ENCODE assay signal across 7 cellular contexts in genomic region chr20:38748097-38748862, GRCh38. TPM values are rescaled to one million over a fixed set of nuclear protein-coding genes. Genes with fewer than 3 reads are reported as not detected.
DNase-seq lines count a peak whose midpoint lies in the region; ATAC-seq and TF ChIP-seq lines count a peak whose summit lies in the region.

ACTR5 (plus strand) TSS chr20:38748460; CDS start chr20:38748479, 19 bp downstream.

- peaks cover 6% of the 10 kb centered on the region for H3K4me1 ChIP-seq in hepatocyte (ENCODE audit: insufficient read depth)

- peaks cover 4% of the 10 kb centered on the region for H3K27me3 ChIP-seq in hepatocyte

- under 1% methylated on average over 61 of the region's 84 CpGs for WGBS in hepatocyte (ENCODE audit: low lambda C conversion rate, missing lambda C conversion rate)

- H2AFZ ChIP-seq in hepatocyte, result peak within 1 kb of the TSS; percentile 74

- no peaks in the 10 kb centered on the region for H3K9me3 ChIP-seq in hepatocyte (ENCODE audit: low read depth)

- TF ChIP-seq CTCF in hepatocyte (IDR thresholded peaks at IDR 0.05; ENCODE audit: poor library complexity), result no peak

- H3K9me2 ChIP-seq in hepatocyte (replicated peaks; ENCODE audit: insufficient read depth), result no peaks in the 10 kb centered on the region

- H3K79me2 ChIP-seq in hepatocyte, result peaks cover 17% of the 10 kb centered on the region

- H3K27ac ChIP-seq in hepatocyte, result peak within 1 kb of the TSS; percentile 95

- no peaks in the 10 kb centered on the region for H3K36me3 ChIP-seq in hepatocyte (replicated peaks; ENCODE audit: insufficient read depth, low read depth)

- H4K20me1 ChIP-seq in hepatocyte (ENCODE audit: insufficient read depth, poor library complexity, severe bottlenecking), result peaks cover 2% of the 10 kb centered on the region

- DNase-seq in NCI-H2081 (lab: John Stamatoyannopoulos, UW), result peak; percentile 87 to 88
- peak; percentile 95 for DNase-seq in T1000 (lab: John Stamatoyannopoulos, UW)
- DNase-seq in astrocyte of the hippocampus (ENCODE audit: low read depth, low spot score), result peak; percentile 95
- DNase-seq in hepatocyte (ENCODE audit: low spot score), result peak; percentile 97
- peak; percentile 98 for DNase-seq in retina

- H3K4me3 ChIP-seq in hepatocyte, result peak within 1 kb of the TSS; percentile 41

- ATAC-seq in GM18520 (IDR thresholded peaks at IDR 0.05; ENCODE audit: unreplicated experiment) (peak; percentile 68), HG03045 (IDR thresholded peaks at IDR 0.05; ENCODE audit: unreplicated experiment) (peak; percentile 84)

- H3K4me2 ChIP-seq in hepatocyte, result peak within 1 kb of the TSS; percentile 91

RNA-seq across cellular contexts. Expression of gene ACTR5, which starts in this region (rescaled TPM):
- total RNA-seq in hepatocyte, result 5.4 and 8.5 TPM in 2 replicates
- polyA plus RNA-seq in hepatocyte, result 8.1 and 10.1 TPM in 2 replicates

Comparison
In these comparisons a context has a peak if more than half of its experiments do, and no peak if none do; other contexts are left out.
1. Peak in every context shown above with its lines: DNase-seq, ATAC-seq, H3K4me3 ChIP-seq and H3K27ac ChIP-seq.